ENCODE assay signal across 7 cellular contexts in genomic region chr6:2226775-2227174, GRCh38.
"Had no signal": no experiment of that assay in that cellular context is flagged by ENCODE, and none has a peak within 500 bp of the region (broad histone marks: within the 10 kb centered on the region; RNA-seq: fewer than 3 reads in every experiment).

No MANE protein-coding gene starts in this region.

- H3K9me3 Mint-ChIP-seq: GM23338, H9, IgD-negative memory B cell had no signal

- H3K27me3 Mint-ChIP-seq: IgD-negative memory B cell had no signal

- H3K36me3 Mint-ChIP-seq: IgD-negative memory B cell had no signal

- DNase-seq: H9, HCEC 1CT had no signal

- ATAC-seq: GM23338 had no signal

- H2AFZ ChIP-seq: GM23338 had no signal

- H3K4me3 Mint-ChIP-seq: GM23338, H9, IgD-negative memory B cell had no signal

- H3K27ac Mint-ChIP-seq: GM23338, H9, IgD-negative memory B cell had no signal

- H3K4me3 ChIP-seq: GM23338 had no signal

- FAIRE-seq: H1, H54, HTR-8/SVneo had no signal

- H3K4me2 ChIP-seq: GM23338 had no signal
